ENCODE assay signal across 8 cellular contexts in genomic region chr1:101025283-101025679, GRCh38. TPM values are rescaled to one million over a fixed set of nuclear protein-coding genes. Genes with fewer than 3 reads are reported as not detected.
DNase-seq lines count a peak whose midpoint lies in the region; ATAC-seq and TF ChIP-seq lines count a peak whose summit lies in the region.

No MANE protein-coding gene starts in this region.

- DNase-seq in activated CD4-positive, alpha-beta T cell treated with anti-CD3 and anti-CD28 coated beads for 4 hours, result peak; percentile 5 to 18
- DNase-seq in activated CD4-positive, alpha-beta T cell treated with anti-CD3 and anti-CD28 coated beads, Interleukin-2, amount 50 U/mL, for 4 hours, result no peak
- DNase-seq in PC-3 (no peak), brain microvascular endothelial cell (no peak), left kidney (ENCODE audit: low read depth, low spot score) (peak; percentile 62), kidney glomerular epithelial cell (lab: John Stamatoyannopoulos, UW) (no peak)
- no peak for DNase-seq in stimulated activated naive CD8-positive, alpha-beta T cell treated with anti-CD3 and anti-CD28 coated beads, Interleukin-15, amount 100 ng/mL, for 72 hours

- H3K4me2 ChIP-seq in PC-3 (ENCODE audit: low read length), result peak overlapping the region; percentile 94

- in situ Hi-C loops in brain microvascular endothelial cell (cut with HindIII; ENCODE audit: low pct_ligation_motif_present, low sequenced_read_pairs), result no loop called here

- H2AFZ ChIP-seq in PC-3 (ENCODE audit: low read length), result peak overlapping the region; percentile 92

- H3K4me3 Mint-ChIP-seq in stimulated activated naive CD8-positive, alpha-beta T cell treated with anti-CD3 and anti-CD28 coated beads, Interleukin-15, amount 100 ng/mL, for 72 hours, result peak overlapping the region; percentile 85 to 87

- H3K36me3 ChIP-seq in PC-3 (ENCODE audit: low read depth, low read length) (peaks cover 10% of the 10 kb centered on the region; the same call in 1 of the 2 replicates), brain microvascular endothelial cell (replicated peaks) (no peaks in the 10 kb centered on the region)

- peak overlapping the region; percentile 92 for H3K9ac ChIP-seq in PC-3 (ENCODE audit: low read length)

- intact Hi-C loops in PC-3 (cut with micrococcal nuclease), result loop anchor here (1.0 to 5.0 kb wide), 3 partner anchors 103 to 263 kb away; no protein-coding TSS in a partner anchor

- BruUV-seq in PC-3 (replicated peaks; lab: Mats Ljungman, UMichigan), result TSS peak; percentile 87

- H3K9me3 ChIP-seq in PC-3 (ENCODE audit: low read length), result no peaks in the 10 kb centered on the region

- H3K27ac ChIP-seq in PC-3 (ENCODE audit: low read length) (peak overlapping the region; percentile 65), brain microvascular endothelial cell (peak overlapping the region; percentile 82)

- H3K4me1 ChIP-seq in PC-3 (ENCODE audit: insufficient read depth, low read length), result peaks cover 30% of the 10 kb centered on the region

- POLR2A ChIA-PET in PC-3 (lab: Charles Lee; ENCODE audit: unreplicated experiment), result interaction anchor here (0.5 kb wide), 1 partner anchor 96 kb away, joined by 6 read pairs; no protein-coding TSS in a partner anchor

- H3K27me3 Mint-ChIP-seq in stimulated activated naive CD8-positive, alpha-beta T cell treated with anti-CD3 and anti-CD28 coated beads, Interleukin-15, amount 100 ng/mL, for 72 hours, result no peaks in the 10 kb centered on the region

- H3K4me1 Mint-ChIP-seq in stimulated activated naive CD8-positive, alpha-beta T cell treated with anti-CD3 and anti-CD28 coated beads, Interleukin-15, amount 100 ng/mL, for 72 hours, result peaks cover 68% of the 10 kb centered on the region

- H3K9me3 Mint-ChIP-seq in stimulated activated naive CD8-positive, alpha-beta T cell treated with anti-CD3 and anti-CD28 coated beads, Interleukin-15, amount 100 ng/mL, for 72 hours, result peaks cover 0 to 5% of the 10 kb centered on the region in 2 donors

- H3K27me3 ChIP-seq in PC-3 (ENCODE audit: low read length) (no peaks in the 10 kb centered on the region), brain microvascular endothelial cell (replicated peaks) (no peaks in the 10 kb centered on the region)

- CTCF ChIA-PET in PC-3 (lab: Charles Lee), result no interaction called here

- no peaks in the 10 kb centered on the region for H4K20me1 ChIP-seq in PC-3 (ENCODE audit: low read length)

- TF ChIP-seq CTCF in PC-3 (conservative IDR thresholded peaks at IDR 0.05; ENCODE audit: low read depth, low read length), result no peak
- no peak for TF ChIP-seq CTCF in brain microvascular endothelial cell (IDR thresholded peaks at IDR 0.05; ENCODE audit: low read depth, low read length, missing control alignments)

- peak overlapping the region; percentile 92 to 99 for H3K27ac Mint-ChIP-seq in stimulated activated naive CD8-positive, alpha-beta T cell treated with anti-CD3 and anti-CD28 coated beads, Interleukin-15, amount 100 ng/mL, for 72 hours

- ATAC-seq in HG02943 (IDR thresholded peaks at IDR 0.05; ENCODE audit: low read depth, unreplicated experiment) (peak; percentile 29), PC-3 (peak; percentile 47)
- ATAC-seq in stimulated activated naive CD8-positive, alpha-beta T cell treated with anti-CD3 and anti-CD28 coated beads, Interleukin-15, amount 100 ng/mL, for 72 hours, result peak; percentile 56

- H3F3A ChIP-seq in PC-3 (ENCODE audit: low read length, unreplicated experiment), result no peaks in the 10 kb centered on the region

- H3K9me2 ChIP-seq in PC-3 (replicated peaks; ENCODE audit: low read length), result no peaks in the 10 kb centered on the region

- peaks cover 43% of the 10 kb centered on the region for H3K79me2 ChIP-seq in PC-3 (ENCODE audit: low read length)

- H3K4me3 ChIP-seq in PC-3 (ENCODE audit: low read length) (peak overlapping the region; percentile 80), brain microvascular endothelial cell (ENCODE audit: low read depth, low read length) (peak overlapping the region; percentile 80)

RNA-seq across cellular contexts. Expression of gene DPH5, which starts 0.3 kb away (rescaled TPM):
- total RNA-seq in PC-3 (2014; rRNA removed), result 24.9 and 32.8 TPM in 2 replicates

Comparison
In these comparisons a context has a peak if more than half of its experiments do, and no peak if none do; other contexts are left out.
1. DNase-seq: peak in activated CD4-positive, alpha-beta T cell treated with anti-CD3 and anti-CD28 coated beads for 4 hours (2 of 2) and left kidney (single experiment); none in activated CD4-positive, alpha-beta T cell treated with anti-CD3 and anti-CD28 coated beads, Interleukin-2, amount 50 U/mL, for 4 hours (0 of 2), PC-3 (single experiment), brain microvascular endothelial cell (single experiment), stimulated activated naive CD8-positive, alpha-beta T cell treated with anti-CD3 and anti-CD28 coated beads, Interleukin-15, amount 100 ng/mL, for 72 hours (0 of 2) and kidney glomerular epithelial cell (single experiment).
2. Peak in every context shown above with its lines, with median percentiles within 50 percentile points of each other: ATAC-seq.